ENCODE assay signal across 20 cellular contexts in genomic region chr3:185862920-185863319, GRCh38. TPM values are rescaled to one million over a fixed set of nuclear protein-coding genes. Genes with fewer than 3 reads are reported as not detected.
A peak's percentile ranks its signal among the peaks of the same experiment; 100 is the strongest.
DNase-seq lines count a peak whose midpoint lies in the region; ATAC-seq, FAIRE-seq and TF ChIP-seq lines count a peak whose summit lies in the region.
"Had no signal": no experiment of that assay in that cellular context is flagged by ENCODE, and none has a peak within 500 bp of the region (broad histone marks: within the 10 kb centered on the region; RNA-seq: fewer than 3 reads in every experiment).

No MANE protein-coding gene starts in this region.

- intact Hi-C loops in HepG2 (cut with micrococcal nuclease; ENCODE audit: unreplicated experiment): no loop called here
- intact Hi-C loops in right lobe of liver (cut with DNase I): no loop called here
- intact Hi-C loops in sciatic nerve (cut with DNase I): no loop called here

- CTCF ChIA-PET in HepG2 (lab: Yijun Ruan, JAX; ENCODE audit: low intra/inter-chr PET ratio, low total read pairs): no interaction called here

- H4K20me1 ChIP-seq in HepG2 (ENCODE audit: insufficient read depth, low read length): no peaks in the 10 kb centered on the region

- H3K4me3 ChIP-seq in HepG2 (replicated peaks in 1 of 3; ENCODE audit: insufficient read depth in 1 of 3, low read depth in 2 of 3, low read length in 3 of 3): no peak overlapping the region
- no peak overlapping the region for H3K4me3 ChIP-seq in right lobe of liver
- H3K4me3 ChIP-seq: HAP-1 had no signal

- peaks cover 47% of the 10 kb centered on the region for H3K4me1 ChIP-seq in HepG2 (ENCODE audit: insufficient read depth, low read length)
- H3K4me1 ChIP-seq in right lobe of liver: no peaks in the 10 kb centered on the region

- WGBS in HepG2 (ENCODE audit: low lambda C conversion rate): 78% methylated on average over 4 of the region's 4 CpGs
- 81% methylated on average over 4 of the region's 4 CpGs for WGBS in right lobe of liver (ENCODE audit: insufficient coverage, low coverage, low lambda C conversion rate, missing lambda C conversion rate)

- in situ Hi-C loops in HepG2 (cut with HindIII; ENCODE audit: extremely low pct_ligation_motif_present, low pct_unique_long_range_greater_than_20kb): no loop called here

- H3K9me3 ChIP-seq in HepG2 (ENCODE audit: low read length) (no peaks in the 10 kb centered on the region), right lobe of liver (no peaks in the 10 kb centered on the region)
- H3K9me3 ChIP-seq: HAP-1 had no signal

- DNase-seq in HepG2 (ENCODE audit: low spot score): no peak
- DNase-seq in right lobe of liver: no peak
- DNase-seq in RCC 7860 (ENCODE audit: low spot score): no peak
- DNase-seq in sciatic nerve (ENCODE audit: low spot score): no peak
- DNase-seq in NCI-H524 (lab: John Stamatoyannopoulos, UW): no peak
- DNase-seq: C1 segment of cervical spinal cord; Calu3; CD4-positive, alpha-beta memory T cell; COR-L47; DMS79 treated with DMSO at 0.1 percent for 48 hours; GDM1; GOT3; HFFc6 had no signal

- POLR2A ChIA-PET in HepG2 (lab: Yijun Ruan, JAX): no interaction called here

- no peaks in the 10 kb centered on the region for H3K27me3 ChIP-seq in HepG2 (ENCODE audit: control insufficient read depth in 1 of 2, insufficient read depth in 2 of 2, low read length in 2 of 2)
- no peaks in the 10 kb centered on the region for H3K27me3 ChIP-seq in right lobe of liver

- BruUV-seq in HepG2 (replicated peaks; lab: Mats Ljungman, UMichigan): no TSS peak

- H3K27ac ChIP-seq in HepG2 (ENCODE audit: extremely low read length, insufficient read depth, low read length) (no peak overlapping the region), right lobe of liver (no peak overlapping the region)
- H3K27ac ChIP-seq: 22Rv1 had no signal

- TF ChIP-seq RAD21 in HepG2 (CRISPR knock-in tag; IDR thresholded peaks at IDR 0.05): no peak

- no peak for ATAC-seq in HepG2
- no peak for ATAC-seq in right lobe of liver
- no peak for ATAC-seq in sciatic nerve
- ATAC-seq in GM21737 (IDR thresholded peaks at IDR 0.05; ENCODE audit: unreplicated experiment): no peak

- H2AFZ ChIP-seq in HepG2 (ENCODE audit: low read length): no peak overlapping the region

- TF ChIP-seq CTCF in HepG2 (CRISPR knock-in tag; IDR thresholded peaks at IDR 0.05) (no peak), right lobe of liver (IDR thresholded peaks at IDR 0.05) (no peak)

- no peak overlapping the region for H3K9ac ChIP-seq in HepG2 (ENCODE audit: insufficient read depth, low read depth, low read length)

- no peak overlapping the region for H3K4me2 ChIP-seq in HepG2 (ENCODE audit: low read depth, low read length)

- TF ChIP-seq POLR2A in HepG2 (IDR thresholded peaks at IDR 0.05; ENCODE audit: insufficient read depth in 1 of 2, low read depth in 2 of 2, low read length in 2 of 2): no peak
- TF ChIP-seq POLR2A in right lobe of liver (IDR thresholded peaks at IDR 0.05): no peak

- TF ChIP-seq EP300 in HepG2 (IDR thresholded peaks at IDR 0.05; ENCODE audit: low read depth in 2 of 2, low read length in 2 of 2) (no peak), HepG2 (CRISPR knock-in tag; IDR thresholded peaks at IDR 0.05; ENCODE audit: borderline replicate concordance) (no peak)

- no peak for FAIRE-seq in HepG2 (lab: Jason Lieb, UNC)
- peak; percentile 30 for FAIRE-seq in RCC 7860 (lab: Jason Lieb, UNC)
- peak; percentile 45 for FAIRE-seq in endometrium (lab: Jason Lieb, UNC)
- FAIRE-seq: GM12891, GM18507, H54 had no signal

- H3K36me3 ChIP-seq in HepG2 (replicated peaks in 1 of 2; ENCODE audit: control insufficient read depth in 1 of 2, insufficient read depth in 2 of 2, low read length in 2 of 2) (no peaks in the 10 kb centered on the region), right lobe of liver (no peaks in the 10 kb centered on the region)
- H3K36me3 ChIP-seq: HAP-1 had no signal

- no peaks in the 10 kb centered on the region for H3K79me2 ChIP-seq in HepG2 (ENCODE audit: insufficient read depth, low read length)

TF ChIP-seq in HepG2, 621 proteins besides CTCF, POLR2A, EP300 and RAD21:
- TF ChIP-seq MAFK (conservative IDR thresholded peaks at IDR 0.05 in 1 of 2, IDR thresholded peaks at IDR 0.05 in 1 of 2; ENCODE audit: low read length in 2 of 2) (peak; percentile 49 to 73), FOXA3 (CRISPR knock-in tag; IDR thresholded peaks at IDR 0.05) (no peak), AHDC1 (CRISPR knock-in tag; IDR thresholded peaks at IDR 0.05; ENCODE audit: borderline replicate concordance) (no peak), SPEN (CRISPR knock-in tag; IDR thresholded peaks at IDR 0.05; ENCODE audit: low read depth) (no peak), MAFF (IDR thresholded peaks at IDR 0.05; ENCODE audit: low read depth, low read length) (peak; percentile 23; the same call in 1 of the 2 replicates)

RNA-seq across cellular contexts. Expression of gene IGF2BP2, which starts 38.1 kb away (rescaled TPM):
- total RNA-seq in HepG2 (2016; rRNA removed; fragmentation: Illumina TruSeq; extraction: Trizol) (46.0 and 46.3 TPM in 2 replicates), right lobe of liver (1 to 10 TPM in 5 of 6 experiments, under 1 TPM in 1; 0.99 to 3.0 (median 1.8) TPM), sciatic nerve (52.2 TPM)
- total RNA-seq in HepG2 (2016; cell fraction: cytosol; rRNA removed; fragmentation: Illumina TruSeq; extraction: Trizol; ENCODE audit: low read depth): 27.3 and 31.8 TPM in 2 replicates
- 36.6 and 47.1 TPM in 2 replicates for total RNA-seq in HepG2 (2016; cell fraction: insoluble cytoplasmic fraction; rRNA removed; fragmentation: Illumina TruSeq; extraction: Trizol)
- 57.4 and 59.2 TPM in 2 replicates for total RNA-seq in HepG2 (2016; cell fraction: membrane; rRNA removed; fragmentation: Illumina TruSeq; extraction: Trizol)
- total RNA-seq in HepG2 (2016; cell fraction: nucleus; rRNA removed; fragmentation: Illumina TruSeq; extraction: Trizol): 59.9 and 71.5 TPM in 2 replicates
- 6.5 and 9.5 TPM in 2 replicates for polyA plus RNA-seq in HepG2 (2011; rRNA removed)
- polyA plus RNA-seq in HepG2 (2011; cell fraction: cytosol; rRNA removed): 3.6 and 6.7 TPM in 2 replicates
- polyA plus RNA-seq in HepG2 (2011; cell fraction: nucleus; rRNA removed): 29.6 and 44.5 TPM in 2 replicates
- 93.3 and 101 TPM in 2 replicates for polyA plus RNA-seq in HepG2 (2012)
- polyA plus RNA-seq in HepG2 (2016; cell fraction: cytosol; fragmentation: Illumina TruSeq; extraction: Trizol; ENCODE audit: low read depth): 22.3 and 25.9 TPM in 2 replicates
- 65.2 and 84.9 TPM in 2 replicates for polyA plus RNA-seq in HepG2 (2016; cell fraction: insoluble cytoplasmic fraction; fragmentation: Illumina TruSeq; extraction: Trizol; ENCODE audit: low read depth)
- polyA plus RNA-seq in HepG2 (2016; cell fraction: membrane; fragmentation: Illumina TruSeq; extraction: Trizol; ENCODE audit: low read depth): 59.1 and 66.3 TPM in 2 replicates
- polyA plus RNA-seq in HepG2 (2016; cell fraction: nucleus; fragmentation: Illumina TruSeq; extraction: Trizol; ENCODE audit: insufficient read depth, low read depth): 115 and 116 TPM in 2 replicates
- polyA minus RNA-seq in HepG2 (2011; rRNA and poly(A)+ RNA removed; ENCODE audit: low replicate concordance): 11.7 TPM in 1 of 2 replicates, not detected in the other
- 13.2 and 23.5 TPM in 2 replicates for polyA minus RNA-seq in HepG2 (2011; cell fraction: cytosol; rRNA and poly(A)+ RNA removed)
- polyA minus RNA-seq in HepG2 (2011; cell fraction: nucleus; rRNA and poly(A)+ RNA removed): 110 and 124 TPM in 2 replicates
- total RNA-seq: CD4-positive, alpha-beta memory T cell had no signal
- polyA plus RNA-seq: CD4-positive, alpha-beta memory T cell had no signal

Comparison
In these comparisons a context has a peak if more than half of its experiments do, and no peak if none do; other contexts are left out.
1. RNA of gene IGF2BP2, which starts 38.1 kb away (total RNA-seq): 52.2 TPM in sciatic nerve (single experiment) and 27.3 to 71.5 TPM in HepG2; 0.99 to 3.0 TPM in right lobe of liver; every median in the first group is over 4 times any median in the second.